22 cellular contexts compared by ENCODE assay signal in the genomic region with DNA sequence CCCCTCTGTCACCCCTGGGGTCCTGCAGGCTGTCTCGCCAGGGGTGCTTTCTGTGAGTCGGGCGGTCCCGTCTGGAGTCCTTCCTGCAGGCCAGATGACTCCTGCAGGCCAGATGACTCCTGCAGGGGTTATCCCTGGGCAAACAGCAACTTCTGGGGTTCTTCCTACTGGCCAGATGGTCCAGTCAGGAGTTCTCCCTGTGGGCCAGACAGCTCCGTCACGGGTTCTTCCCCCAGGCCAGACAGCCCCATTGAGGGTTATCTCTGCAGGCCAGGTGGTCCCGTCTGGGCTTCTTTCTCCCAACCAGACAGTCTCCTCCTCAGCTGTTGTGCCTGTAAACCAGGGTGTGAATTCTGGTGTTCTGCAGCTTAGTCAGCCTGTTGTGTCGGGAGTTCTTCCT.
"Had no signal": no experiment of that assay in that cellular context is flagged by ENCODE, and none has a peak within 500 bp of the region (broad histone marks: within the 10 kb centered on the region; RNA-seq: fewer than 3 reads in every experiment).

No MANE protein-coding gene starts in this region.

- H3K4me1 ChIP-seq: gastrocnemius medialis, heart left ventricle, left lung, neural progenitor cell, psoas muscle, tibial nerve, upper lobe of right lung, uterus had no signal

- DNase-seq: cortex of kidney; effector memory CD8-positive, alpha-beta T cell; gastrocnemius medialis; heart left ventricle; left cardiac atrium; left lung; mesenchymal stem cell; midbrain; naive thymus-derived CD4-positive, alpha-beta T cell; posterior cingulate gyrus; psoas muscle; right cardiac atrium; stimulated activated CD4-positive, alpha-beta T cell treated with anti-CD3 and anti-CD28 coated beads, Interleukin-15, amount 100 ng/mL, for 24 hours; stimulated activated CD4-positive, alpha-beta T cell treated with anti-CD3 and anti-CD28 coated beads, Interleukin-2, amount 100 ng/mL, for 48 hours; stimulated activated naive B cell treated with anti-CD40 and anti-IgM and Interleukin-4, amounts not matched to agents 10 μg/mL and 1 μg/mL and 100 μg/mL, for 72 hours; upper lobe of right lung; uterus had no signal

- H3K27me3 ChIP-seq: gastrocnemius medialis, heart left ventricle, hepatocyte, left lung, neural progenitor cell, tibial nerve, upper lobe of right lung, uterus had no signal

- H3K4me2 ChIP-seq: hepatocyte, neural progenitor cell had no signal

- H3K36me3 ChIP-seq: uterus had no signal

- H3K4me3 ChIP-seq: gastrocnemius medialis, heart left ventricle, hepatocyte, left lung, neural progenitor cell, psoas muscle, skin epidermis, thoracic aorta, tibial nerve, upper lobe of right lung, uterus had no signal

- H3K27ac ChIP-seq: gastrocnemius medialis, heart left ventricle, hepatocyte, left lung, neural progenitor cell, psoas muscle, skin epidermis, thoracic aorta, tibial nerve, upper lobe of right lung, uterus had no signal

- H3K9me3 ChIP-seq: gastrocnemius medialis, heart left ventricle, left lung, psoas muscle, thoracic aorta, tibial nerve, upper lobe of right lung, uterus had no signal

- H2AFZ ChIP-seq: hepatocyte, neural progenitor cell had no signal

- ATAC-seq: effector memory CD8-positive, alpha-beta T cell; gastrocnemius medialis; left cardiac atrium; left lung; naive thymus-derived CD4-positive, alpha-beta T cell; psoas muscle; stimulated activated naive B cell treated with anti-CD40 and anti-IgM and Interleukin-4, amounts not matched to agents 10 μg/mL and 1 μg/mL and 100 μg/mL, for 72 hours; upper lobe of right lung had no signal
